14 cellular contexts compared by ENCODE assay signal in the genomic region with DNA sequence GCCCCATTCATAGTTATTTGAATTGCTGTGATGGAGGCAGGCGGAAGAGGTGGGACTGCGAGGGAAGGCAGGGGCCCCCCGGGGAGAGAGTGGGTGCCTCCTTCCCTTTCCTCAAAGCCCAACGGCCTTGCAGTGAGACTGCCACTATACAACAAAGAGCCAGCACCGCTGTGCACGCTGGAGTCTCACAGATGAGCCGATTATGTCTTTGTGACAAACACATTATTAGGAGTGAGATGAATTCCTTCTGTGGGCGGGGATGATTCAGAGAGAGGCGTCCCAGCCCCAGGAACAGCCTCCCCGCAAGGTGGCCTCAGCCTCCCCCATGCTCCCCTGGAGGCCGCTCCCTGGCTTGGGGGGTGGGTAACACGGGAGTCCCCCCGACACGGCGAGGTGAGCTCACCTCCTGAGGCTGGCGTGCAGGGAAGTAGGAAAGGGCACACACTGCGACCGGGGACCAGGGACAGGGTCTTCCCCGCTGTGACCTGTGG. TPM values are rescaled to one million over a fixed set of nuclear protein-coding genes. Genes with fewer than 3 reads are reported as not detected.
DNase-seq lines count a peak whose midpoint lies in the region; ATAC-seq and TF ChIP-seq lines count a peak whose summit lies in the region.
"Had no signal": no experiment of that assay in that cellular context is flagged by ENCODE, and none has a peak within 500 bp of the region (broad histone marks: within the 10 kb centered on the region; RNA-seq: fewer than 3 reads in every experiment).

No MANE protein-coding gene starts in this region.

- no peak overlapping the region for H3K27ac ChIP-seq in neuronal stem cell (replicated peaks; ENCODE audit: low read length)
- H3K27ac ChIP-seq: tibial artery had no signal

- no peak overlapping the region for H3K4me3 Mint-ChIP-seq in HFFc6
- H3K4me3 Mint-ChIP-seq in activated naive CD8-positive, alpha-beta T cell treated with anti-CD3 and anti-CD28 coated beads for 36 hours = no peak overlapping the region
- H3K4me3 Mint-ChIP-seq: activated T-helper 1 cell treated with anti-CD3 and anti-CD28 coated beads, Interleukin-12 subunit alpha, Interleukin-12 subunit beta, Interleukin-2, Interleukin-4 antibody, amounts not matched to agents 30 ng/mL and 10 ng/mL and 1 ng/mL, durations not matched to agents 14 hours and 24 hours and 36 hours; nephron progenitor cell had no signal

- WGBS in neuronal stem cell (ENCODE audit: extremely low coverage in 2 of 2, insufficient read length in 2 of 2, insufficient replicate concordance in 1 of 2), 2 donors = no CpG with 5 or more reads among the region's 19 CpGs

- no peak overlapping the region for H3K9ac ChIP-seq in neuronal stem cell (ENCODE audit: low read depth, low read length, poor library complexity)

- H3K4me2 ChIP-seq in neuronal stem cell (ENCODE audit: insufficient read depth, low read length, poor library complexity, severe bottlenecking) = no peak overlapping the region

- peak; percentile 33 for DNase-seq in activated CD8-positive, alpha-beta memory T cell treated with anti-CD3 and anti-CD28 coated beads, Interleukin-2, amount 50 U/mL, for 4 hours
- no peak for DNase-seq in activated CD8-positive, alpha-beta memory T cell treated with anti-CD3 and anti-CD28 coated beads, Interleukin-2, amount 50 U/mL, for 48 hours
- DNase-seq in HFFc6 = peak; percentile 11
- DNase-seq in activated naive CD8-positive, alpha-beta T cell treated with anti-CD3 and anti-CD28 coated beads for 36 hours = no peak
- no peak for DNase-seq in neuronal stem cell (ENCODE audit: low spot score)
- no peak for DNase-seq in hepatic stellate cell (ENCODE audit: low spot score)
- DNase-seq: NCI-H1694 treated with DMSO at 0.1 percent for 48 hours, nephron progenitor cell had no signal

- no peak overlapping the region for H2AFZ ChIP-seq in neuronal stem cell (ENCODE audit: low read length)

- ATAC-seq in HG03196 (IDR thresholded peaks at IDR 0.05; ENCODE audit: unreplicated experiment) = no peak
- no peak for ATAC-seq in HG02884 (IDR thresholded peaks at IDR 0.05; ENCODE audit: unreplicated experiment)

- H3K9me3 Mint-ChIP-seq in HFFc6 = no peaks in the 10 kb centered on the region
- no peaks in the 10 kb centered on the region for H3K9me3 Mint-ChIP-seq in activated naive CD8-positive, alpha-beta T cell treated with anti-CD3 and anti-CD28 coated beads for 36 hours
- H3K9me3 Mint-ChIP-seq: activated T-helper 1 cell treated with anti-CD3 and anti-CD28 coated beads, Interleukin-12 subunit alpha, Interleukin-12 subunit beta, Interleukin-2, Interleukin-4 antibody, amounts not matched to agents 30 ng/mL and 10 ng/mL and 1 ng/mL, durations not matched to agents 14 hours and 24 hours and 36 hours; nephron progenitor cell had no signal

- H2BK12ac ChIP-seq in neuronal stem cell (ENCODE audit: low read length) = no peak overlapping the region

- no peaks in the 10 kb centered on the region for H3K36me3 ChIP-seq in neuronal stem cell (replicated peaks in 1 of 2; ENCODE audit: control insufficient read depth in 2 of 2, insufficient read depth in 2 of 2, low read length in 2 of 2)
- H3K36me3 ChIP-seq: tibial artery had no signal

- peak overlapping the region; percentile 26; the same call in 1 of the 2 replicates for H3K27ac Mint-ChIP-seq in HFFc6
- H3K27ac Mint-ChIP-seq in activated naive CD8-positive, alpha-beta T cell treated with anti-CD3 and anti-CD28 coated beads for 36 hours = peak overlapping the region; percentile 29
- H3K27ac Mint-ChIP-seq: activated T-helper 1 cell treated with anti-CD3 and anti-CD28 coated beads, Interleukin-12 subunit alpha, Interleukin-12 subunit beta, Interleukin-2, Interleukin-4 antibody, amounts not matched to agents 30 ng/mL and 10 ng/mL and 1 ng/mL, durations not matched to agents 14 hours and 24 hours and 36 hours; nephron progenitor cell had no signal

- H2BK120ac ChIP-seq in neuronal stem cell (ENCODE audit: low read depth, low read length) = peak overlapping the region; percentile 26

- no peak overlapping the region for H2BK5ac ChIP-seq in neuronal stem cell (ENCODE audit: low read length)

- H3K4me1 Mint-ChIP-seq in HFFc6 (ENCODE audit: low read depth) = peaks cover 47% of the 10 kb centered on the region
- peaks cover 21% of the 10 kb centered on the region for H3K4me1 Mint-ChIP-seq in activated naive CD8-positive, alpha-beta T cell treated with anti-CD3 and anti-CD28 coated beads for 36 hours

- no peak overlapping the region for H4K91ac ChIP-seq in neuronal stem cell (ENCODE audit: low read depth, low read length, poor library complexity)

- H3K4me3 ChIP-seq in neuronal stem cell (ENCODE audit: low read length in 2 of 2) = no peak overlapping the region
- H3K4me3 ChIP-seq: tibial artery had no signal

- peak overlapping the region; percentile 96 for H3K23ac ChIP-seq in neuronal stem cell (ENCODE audit: low read depth, low read length, poor library complexity)

- H3K14ac ChIP-seq in neuronal stem cell (ENCODE audit: low read length) = peak overlapping the region; percentile 90

- no peaks in the 10 kb centered on the region for H3K9me3 ChIP-seq in neuronal stem cell (replicated peaks in 1 of 2; ENCODE audit: control insufficient read depth in 2 of 2, insufficient read depth in 1 of 2, low read depth in 1 of 2, low read length in 2 of 2)
- H3K9me3 ChIP-seq: tibial artery had no signal

- H3K79me1 ChIP-seq in neuronal stem cell (ENCODE audit: low read depth, low read length) = no peaks in the 10 kb centered on the region

- H3K4me1 ChIP-seq in neuronal stem cell (ENCODE audit: control insufficient read depth in 2 of 2, insufficient read depth in 1 of 2, low read depth in 1 of 2, low read length in 2 of 2) = peaks cover 4 to 6% of the 10 kb centered on the region in 2 donors
- H3K4me1 ChIP-seq: tibial artery had no signal

- peak overlapping the region; percentile 65 for H2BK15ac ChIP-seq in neuronal stem cell (ENCODE audit: low read length)

- H3K18ac ChIP-seq in neuronal stem cell (ENCODE audit: low read length) = peak overlapping the region; percentile 66

- TF ChIP-seq CTCF in HFFc6 (IDR thresholded peaks at IDR 0.05) = no peak

- peak overlapping the region; percentile 87 for H2AK5ac ChIP-seq in neuronal stem cell (ENCODE audit: low read depth, low read length)

- H3K27me3 ChIP-seq in neuronal stem cell (ENCODE audit: control insufficient read depth in 3 of 3, insufficient read depth in 3 of 3, low read depth in 1 of 3, low read length in 3 of 3) = peaks cover 0 to 40% (median 2%) of the 10 kb centered on the region in 3 experiments

- peaks cover 3% of the 10 kb centered on the region for H3K27me3 Mint-ChIP-seq in HFFc6 (ENCODE audit: insufficient read depth)
- no peaks in the 10 kb centered on the region for H3K27me3 Mint-ChIP-seq in activated naive CD8-positive, alpha-beta T cell treated with anti-CD3 and anti-CD28 coated beads for 36 hours

- H3K4ac ChIP-seq in neuronal stem cell (ENCODE audit: low read length) = no peak overlapping the region

- H3K36me3 Mint-ChIP-seq in HFFc6 (ENCODE audit: low read depth) = peaks cover 12% of the 10 kb centered on the region; the same call in 1 of the 2 replicates
- no peaks in the 10 kb centered on the region for H3K36me3 Mint-ChIP-seq in activated naive CD8-positive, alpha-beta T cell treated with anti-CD3 and anti-CD28 coated beads for 36 hours

- no peak overlapping the region for H4K8ac ChIP-seq in neuronal stem cell (ENCODE audit: low read depth, low read length)

RNA-seq across cellular contexts. Expression of gene NTSR1, which starts 26.7 kb away (rescaled TPM):
- 1 to 10 TPM; 3.1 to 6.5 (median 5.6) TPM for total RNA-seq in HFFc6 (2021; fragmentation: NEBNext Ultra II Directional; extraction: Animal tissue kit (Norgen Biotek cat#: 25700))
- total RNA-seq in activated naive CD8-positive, alpha-beta T cell treated with anti-CD3 and anti-CD28 coated beads for 36 hours = not detected
- 0.28 TPM for polyA plus RNA-seq in neuronal stem cell (2013, experiment 1 of 2)
- 0.21 TPM for polyA plus RNA-seq in neuronal stem cell (2013, experiment 2 of 2)
- total RNA-seq: activated T-helper 1 cell treated with anti-CD3 and anti-CD28 coated beads, Interleukin-12 subunit alpha, Interleukin-12 subunit beta, Interleukin-2, Interleukin-4 antibody, amounts not matched to agents 30 ng/mL and 10 ng/mL and 1 ng/mL, durations not matched to agents 14 hours and 24 hours and 36 hours; bronchial epithelial cell; SK-MEL-5 had no signal

Comparison
In these comparisons a context has a peak if more than half of its experiments do, and no peak if none do; other contexts are left out.
1. DNase-seq: peak in activated CD8-positive, alpha-beta memory T cell treated with anti-CD3 and anti-CD28 coated beads, Interleukin-2, amount 50 U/mL, for 4 hours (single experiment) and HFFc6 (single experiment); none in activated CD8-positive, alpha-beta memory T cell treated with anti-CD3 and anti-CD28 coated beads, Interleukin-2, amount 50 U/mL, for 48 hours (single experiment), activated naive CD8-positive, alpha-beta T cell treated with anti-CD3 and anti-CD28 coated beads for 36 hours (single experiment), neuronal stem cell (single experiment) and hepatic stellate cell (single experiment).
2. RNA of gene NTSR1, which starts 26.7 kb away (total RNA-seq): 3.1 to 6.5 TPM in HFFc6; not detected in activated naive CD8-positive, alpha-beta T cell treated with anti-CD3 and anti-CD28 coated beads for 36 hours; every median in the first group is over 4 times any median in the second.